ENCODE assay signal across 1 cellular context in genomic region chr14:91694643-91695042, GRCh38.
TF ChIP-seq lines count a peak whose summit lies in the region.

No MANE protein-coding gene starts in this region.

TF ChIP-seq in GM23338, 12 proteins besides CTCF, POLR2A, EP300 and RAD21 (continued from another document):
- no peak for TF ChIP-seq REST (IDR thresholded peaks at IDR 0.05; ENCODE audit: unreplicated experiment)
- TF ChIP-seq ETS1 (IDR thresholded peaks at IDR 0.05), result no peak
- TF ChIP-seq STAT1 (IDR thresholded peaks at IDR 0.05; ENCODE audit: unreplicated experiment), result no peak
- no peak for TF ChIP-seq CREB1 (CRISPR knock-in tag; IDR thresholded peaks at IDR 0.05; ENCODE audit: low read depth)
- TF ChIP-seq EZH2 (IDR thresholded peaks at IDR 0.05; ENCODE audit: low read depth, unreplicated experiment), result no peak
- TF ChIP-seq ZNF114 (CRISPR knock-in tag; IDR thresholded peaks at IDR 0.05), result no peak
- no peak for TF ChIP-seq ZNF462 (CRISPR knock-in tag; IDR thresholded peaks at IDR 0.05)
- no peak for TF ChIP-seq ZNF331 (CRISPR knock-in tag; IDR thresholded peaks at IDR 0.05; ENCODE audit: low read depth)
